Comparison of ENCODE assay signal across 8 cellular contexts in the genomic region with DNA sequence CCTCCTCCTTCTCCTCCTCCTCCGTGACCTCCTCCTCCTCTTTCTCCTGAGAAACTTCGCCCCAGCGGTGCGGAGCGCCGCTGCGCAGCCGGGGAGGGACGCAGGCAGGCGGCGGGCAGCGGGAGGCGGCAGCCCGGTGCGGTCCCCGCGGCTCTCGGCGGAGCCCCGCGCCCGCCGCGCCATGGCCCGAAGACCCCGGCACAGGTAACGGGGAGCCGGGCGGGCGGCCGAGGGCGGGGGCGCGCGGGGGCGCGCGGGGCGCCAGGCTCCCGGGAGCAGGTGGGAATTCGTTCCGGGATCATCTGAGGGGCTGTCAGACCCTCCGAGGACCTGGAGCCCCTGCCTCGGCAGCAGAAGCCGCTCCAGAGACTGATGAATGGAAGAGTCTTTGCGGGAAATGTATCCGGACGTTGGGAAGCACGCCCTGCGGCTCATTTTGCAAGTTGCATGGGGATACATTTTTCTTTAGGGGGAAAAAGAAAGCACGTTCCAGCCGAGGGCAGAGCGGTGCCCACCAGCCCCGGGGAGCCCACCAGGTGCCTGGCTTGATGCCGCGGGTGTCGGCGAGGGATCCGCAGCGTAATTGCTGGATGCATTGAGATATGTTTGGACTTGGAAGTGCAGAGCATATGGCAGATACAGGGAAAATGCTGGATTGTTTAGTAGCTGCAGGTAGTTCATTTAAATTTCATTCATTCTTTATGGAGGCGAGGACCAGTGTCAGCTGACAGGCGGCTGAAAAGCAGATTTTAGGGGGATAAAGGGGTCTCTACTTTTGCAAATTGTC. TPM values are rescaled to one million over a fixed set of nuclear protein-coding genes. Genes with fewer than 3 reads are reported as not detected.
DNase-seq lines count a peak whose midpoint lies in the region; ATAC-seq, FAIRE-seq and TF ChIP-seq lines count a peak whose summit lies in the region.

No MANE protein-coding gene starts in this region.

- POLR2A ChIA-PET in A549 (lab: Yijun Ruan, JAX): no interaction called here
- POLR2A ChIA-PET in activated naive CD8-positive, alpha-beta T cell treated with anti-CD3 and anti-CD28 coated beads, Interleukin-2, amount 10 ng/mL, durations not matched to agents 7 days and 5 days (lab: Charles Lee): interaction anchor here (0.6 to 4.7 kb wide), 16 partner anchors 14 to 1108 kb away, joined by 3 to 35 read pairs (median 4); a partner anchor contains a TSS

- peaks cover 21% of the 10 kb centered on the region for H3K4me1 Mint-ChIP-seq in activated naive CD8-positive, alpha-beta T cell treated with anti-CD3 and anti-CD28 coated beads, Interleukin-2, amount 10 ng/mL, durations not matched to agents 7 days and 5 days
- H3K4me1 Mint-ChIP-seq in stimulated activated effector memory CD8-positive, alpha-beta T cell treated with anti-CD3 and anti-CD28 coated beads, Interleukin-12 subunit alpha, Interleukin-12 subunit beta, amount 100 ng/mL, for 72 hours: peaks cover 26% of the 10 kb centered on the region

- H3K4me3 ChIP-seq in A549: peak overlapping the region; percentile 94

- no peak for TF ChIP-seq EP300 in A549 (IDR thresholded peaks at IDR 0.05)

- CTCF ChIA-PET in A549 (lab: Yijun Ruan, JAX): interaction anchor here (0.7 to 1.4 kb wide), 3 partner anchors 9 to 76 kb away, joined by 3 to 5 read pairs (median 3); no protein-coding TSS in a partner anchor

- peak overlapping the region; percentile 86 for H3K27ac Mint-ChIP-seq in activated naive CD8-positive, alpha-beta T cell treated with anti-CD3 and anti-CD28 coated beads, Interleukin-2, amount 10 ng/mL, durations not matched to agents 7 days and 5 days
- H3K27ac Mint-ChIP-seq in stimulated activated effector memory CD8-positive, alpha-beta T cell treated with anti-CD3 and anti-CD28 coated beads, Interleukin-12 subunit alpha, Interleukin-12 subunit beta, amount 100 ng/mL, for 72 hours: peak overlapping the region; percentile 91

- no peaks in the 10 kb centered on the region for H3K4me1 ChIP-seq in A549

- H3K9me3 Mint-ChIP-seq in activated naive CD8-positive, alpha-beta T cell treated with anti-CD3 and anti-CD28 coated beads, Interleukin-2, amount 10 ng/mL, durations not matched to agents 7 days and 5 days: no peaks in the 10 kb centered on the region
- H3K9me3 Mint-ChIP-seq in stimulated activated effector memory CD8-positive, alpha-beta T cell treated with anti-CD3 and anti-CD28 coated beads, Interleukin-12 subunit alpha, Interleukin-12 subunit beta, amount 100 ng/mL, for 72 hours: no peaks in the 10 kb centered on the region

- ATAC-seq in A549 (peak; percentile 11 to 46; a peak in 5 of 6 replicates), GM19324 (IDR thresholded peaks at IDR 0.05; ENCODE audit: low FRiP score, unreplicated experiment) (peak; percentile 0), GM18519 (IDR thresholded peaks at IDR 0.05; ENCODE audit: low FRiP score, unreplicated experiment) (no peak)
- ATAC-seq in activated naive CD8-positive, alpha-beta T cell treated with anti-CD3 and anti-CD28 coated beads, Interleukin-2, amount 10 ng/mL, durations not matched to agents 7 days and 5 days (ENCODE audit: low read depth): no peak
- ATAC-seq in stimulated activated effector memory CD8-positive, alpha-beta T cell treated with anti-CD3 and anti-CD28 coated beads, Interleukin-12 subunit alpha, Interleukin-12 subunit beta, amount 100 ng/mL, for 72 hours: no peak

- H3K27ac ChIP-seq in A549: peak overlapping the region; percentile 85 to 90

- no peak for FAIRE-seq in A549 (lab: Jason Lieb, UNC)

- DNase-seq in A549 (ENCODE audit: low read depth in 1 of 2, low spot score in 1 of 2): peak in 1 of 2 experiments; percentile 10
- DNase-seq in NCI-H2227 (lab: John Stamatoyannopoulos, UW; ENCODE audit: unreplicated experiment): peak; percentile 26
- peak; percentile 56 for DNase-seq in activated naive CD8-positive, alpha-beta T cell treated with anti-CD3 and anti-CD28 coated beads, Interleukin-2, amount 10 ng/mL, durations not matched to agents 7 days and 5 days
- DNase-seq in iPS-NIHi11 (ENCODE audit: low spot score): peak; percentile 50
- DNase-seq in stimulated activated effector memory CD8-positive, alpha-beta T cell treated with anti-CD3 and anti-CD28 coated beads, Interleukin-12 subunit alpha, Interleukin-12 subunit beta, amount 100 ng/mL, for 72 hours (ENCODE audit: low spot score in 2 of 2): no peak
- DNase-seq in DMS153 (lab: John Stamatoyannopoulos, UW): no peak

- 1% methylated on average over 26 of the region's 62 CpGs for WGBS in A549 (ENCODE audit: missing lambda C conversion rate)

- no peak for TF ChIP-seq RAD21 in A549 (conservative IDR thresholded peaks at IDR 0.05 in 1 of 2, IDR thresholded peaks at IDR 0.05 in 1 of 2)

- no peaks in the 10 kb centered on the region for H3K9me3 ChIP-seq in A549

- no peaks in the 10 kb centered on the region for H3K27me3 Mint-ChIP-seq in activated naive CD8-positive, alpha-beta T cell treated with anti-CD3 and anti-CD28 coated beads, Interleukin-2, amount 10 ng/mL, durations not matched to agents 7 days and 5 days

- no peak for TF ChIP-seq POLR2A in A549 (IDR thresholded peaks at IDR 0.05; ENCODE audit: low read length)

- H3K36me3 Mint-ChIP-seq in activated naive CD8-positive, alpha-beta T cell treated with anti-CD3 and anti-CD28 coated beads, Interleukin-2, amount 10 ng/mL, durations not matched to agents 7 days and 5 days: peaks cover 11% of the 10 kb centered on the region
- H3K36me3 Mint-ChIP-seq in stimulated activated effector memory CD8-positive, alpha-beta T cell treated with anti-CD3 and anti-CD28 coated beads, Interleukin-12 subunit alpha, Interleukin-12 subunit beta, amount 100 ng/mL, for 72 hours: peaks cover 54% of the 10 kb centered on the region

- no peak for TF ChIP-seq CTCF in A549 (IDR thresholded peaks at IDR 0.05)

- peak overlapping the region; percentile 100 for H3K4me2 ChIP-seq in A549

- peak overlapping the region; percentile 97 for H3K4me3 Mint-ChIP-seq in activated naive CD8-positive, alpha-beta T cell treated with anti-CD3 and anti-CD28 coated beads, Interleukin-2, amount 10 ng/mL, durations not matched to agents 7 days and 5 days
- peak overlapping the region; percentile 93 for H3K4me3 Mint-ChIP-seq in stimulated activated effector memory CD8-positive, alpha-beta T cell treated with anti-CD3 and anti-CD28 coated beads, Interleukin-12 subunit alpha, Interleukin-12 subunit beta, amount 100 ng/mL, for 72 hours

TF ChIP-seq in A549, 52 proteins besides CTCF, POLR2A, EP300 and RAD21 (continues in another document):
- TF ChIP-seq, protein P1, sequence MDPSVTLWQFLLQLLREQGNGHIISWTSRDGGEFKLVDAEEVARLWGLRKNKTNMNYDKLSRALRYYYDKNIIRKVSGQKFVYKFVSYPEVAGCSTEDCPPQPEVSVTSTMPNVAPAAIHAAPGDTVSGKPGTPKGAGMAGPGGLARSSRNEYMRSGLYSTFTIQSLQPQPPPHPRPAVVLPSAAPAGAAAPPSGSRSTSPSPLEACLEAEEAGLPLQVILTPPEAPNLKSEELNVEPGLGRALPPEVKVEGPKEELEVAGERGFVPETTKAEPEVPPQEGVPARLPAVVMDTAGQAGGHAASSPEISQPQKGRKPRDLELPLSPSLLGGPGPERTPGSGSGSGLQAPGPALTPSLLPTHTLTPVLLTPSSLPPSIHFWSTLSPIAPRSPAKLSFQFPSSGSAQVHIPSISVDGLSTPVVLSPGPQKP (IDR thresholded peaks at IDR 0.05; ENCODE audit: low read depth, low read length): no peak
- no peak for TF ChIP-seq KDM5A (IDR thresholded peaks at IDR 0.05)
- TF ChIP-seq, protein P2, sequence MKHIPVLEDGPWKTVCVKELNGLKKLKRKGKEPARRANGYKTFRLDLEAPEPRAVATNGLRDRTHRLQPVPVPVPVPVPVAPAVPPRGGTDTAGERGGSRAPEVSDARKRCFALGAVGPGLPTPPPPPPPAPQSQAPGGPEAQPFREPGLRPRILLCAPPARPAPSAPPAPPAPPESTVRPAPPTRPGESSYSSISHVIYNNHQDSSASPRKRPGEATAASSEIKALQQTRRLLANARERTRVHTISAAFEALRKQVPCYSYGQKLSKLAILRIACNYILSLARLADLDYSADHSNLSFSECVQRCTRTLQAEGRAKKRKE (CRISPR knock-in tag; IDR thresholded peaks at IDR 0.05; ENCODE audit: low read depth): no peak
- TF ChIP-seq HOXB13 (CRISPR knock-in tag; IDR thresholded peaks at IDR 0.05; ENCODE audit: low read depth): no peak
- TF ChIP-seq EHF (CRISPR knock-in tag; IDR thresholded peaks at IDR 0.05): no peak
- TF ChIP-seq MYC (IDR thresholded peaks at IDR 0.05; ENCODE audit: borderline replicate concordance, low read length): no peak
- TF ChIP-seq SREBF2 (IDR thresholded peaks at IDR 0.05): no peak
- no peak for TF ChIP-seq CHD4 (IDR thresholded peaks at IDR 0.05; ENCODE audit: borderline replicate concordance)
- TF ChIP-seq CBX2 (IDR thresholded peaks at IDR 0.05; ENCODE audit: borderline replicate concordance, low read depth): no peak
- no peak for TF ChIP-seq POLR2AphosphoS2 (conservative IDR thresholded peaks at IDR 0.05; ENCODE audit: low read length)
- no peak for TF ChIP-seq FOSL2 (IDR thresholded peaks at IDR 0.05)
- TF ChIP-seq FOSL2 (CRISPR knock-in tag; IDR thresholded peaks at IDR 0.05): no peak
- TF ChIP-seq, protein P3, sequence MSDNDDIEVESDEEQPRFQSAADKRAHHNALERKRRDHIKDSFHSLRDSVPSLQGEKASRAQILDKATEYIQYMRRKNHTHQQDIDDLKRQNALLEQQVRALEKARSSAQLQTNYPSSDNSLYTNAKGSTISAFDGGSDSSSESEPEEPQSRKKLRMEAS (IDR thresholded peaks at IDR 0.05): no peak; the same call in 1 of the 2 replicates
- TF ChIP-seq NR3C1 (IDR thresholded peaks at IDR 0.05): no peak
- no peak for TF ChIP-seq MAZ (IDR thresholded peaks at IDR 0.05; ENCODE audit: borderline replicate concordance, low read depth, low read length)
- no peak for TF ChIP-seq FOXS1 (CRISPR knock-in tag; IDR thresholded peaks at IDR 0.05)
- TF ChIP-seq TP53 (CRISPR knock-in tag; IDR thresholded peaks at IDR 0.05): no peak

RNA-seq across cellular contexts. Expression of a gene that starts 0.4 kb away (rescaled TPM):
- polyA plus RNA-seq in A549 (2011; rRNA removed) (0.22 and 0.24 TPM in 2 replicates), A549 (2017; fragmentation: RNase III; extraction: RNeasy Plus Mini Kit Qiagen cat#74134 plus additional on column Dnase treatment) (0.27 to 0.47 TPM (median 0.38 TPM) in 3 replicates)
- 0.07 and 0.12 TPM in 2 replicates for polyA plus RNA-seq in A549 (2012; cell fraction: cytosol; rRNA removed)
- polyA plus RNA-seq in A549 (2012; cell fraction: nucleus; rRNA removed): 0.04 and 0.20 TPM in 2 replicates
- polyA minus RNA-seq in A549 (2011; rRNA and poly(A)+ RNA removed): 0.15 and 0.45 TPM in 2 replicates
- 1 to 10 TPM; 8.4 to 8.8 TPM for total RNA-seq in activated naive CD8-positive, alpha-beta T cell treated with anti-CD3 and anti-CD28 coated beads, Interleukin-2, amount 10 ng/mL, durations not matched to agents 7 days and 5 days

Comparison
In these comparisons a context has a peak if more than half of its experiments do, and no peak if none do; other contexts are left out.
1. ATAC-seq: peak in A549 (2 of 2) and GM19324 (single experiment); none in activated naive CD8-positive, alpha-beta T cell treated with anti-CD3 and anti-CD28 coated beads, Interleukin-2, amount 10 ng/mL, durations not matched to agents 7 days and 5 days (single experiment), stimulated activated effector memory CD8-positive, alpha-beta T cell treated with anti-CD3 and anti-CD28 coated beads, Interleukin-12 subunit alpha, Interleukin-12 subunit beta, amount 100 ng/mL, for 72 hours (single experiment) and GM18519 (single experiment).
2. DNase-seq: peak in NCI-H2227 (single experiment), activated naive CD8-positive, alpha-beta T cell treated with anti-CD3 and anti-CD28 coated beads, Interleukin-2, amount 10 ng/mL, durations not matched to agents 7 days and 5 days (single experiment) and iPS-NIHi11 (single experiment); none in stimulated activated effector memory CD8-positive, alpha-beta T cell treated with anti-CD3 and anti-CD28 coated beads, Interleukin-12 subunit alpha, Interleukin-12 subunit beta, amount 100 ng/mL, for 72 hours (0 of 2) and DMS153 (single experiment).